19 cellular contexts compared by ENCODE assay signal in the genomic region with DNA sequence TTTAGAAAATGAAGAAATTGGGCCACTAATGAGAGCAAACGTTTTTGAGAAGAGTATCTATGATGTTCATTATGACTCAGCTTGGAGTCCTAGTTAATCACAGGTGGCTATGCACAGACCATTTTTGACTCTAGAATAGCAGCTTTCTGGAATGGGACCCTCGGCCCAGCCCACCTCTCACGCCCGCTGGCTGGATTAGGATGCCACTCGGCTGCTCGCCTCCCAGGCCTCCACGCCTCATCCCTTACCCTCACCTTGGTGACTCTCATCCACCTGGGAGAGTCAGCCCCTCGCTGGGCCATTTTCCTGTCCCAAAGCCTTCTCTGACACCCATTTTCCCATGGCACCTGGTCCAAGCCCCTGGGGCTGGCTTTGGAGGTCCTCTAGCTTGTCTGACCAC.
DNase-seq lines count a peak whose midpoint lies in the region; ATAC-seq, FAIRE-seq and TF ChIP-seq lines count a peak whose summit lies in the region.
"Had no signal": no experiment of that assay in that cellular context is flagged by ENCODE, and none has a peak within 500 bp of the region (broad histone marks: within the 10 kb centered on the region; RNA-seq: fewer than 3 reads in every experiment).

No MANE protein-coding gene starts in this region.

- DNase-seq in adipocyte (ENCODE audit: low read depth) (no peak), esophagus muscularis mucosa (ENCODE audit: extremely low spot score) (peak; percentile 87), smooth muscle cell (lab: John Stamatoyannopoulos, UW; ENCODE audit: unreplicated experiment) (no peak), DMS114 treated with DMSO at 0.1 percent for 48 hours (lab: John Stamatoyannopoulos, UW; ENCODE audit: unreplicated experiment) (no peak), kidney (no peak)
- DNase-seq in activated CD8-positive, alpha-beta memory T cell treated with anti-CD3 and anti-CD28 coated beads, Interleukin-2, amount 10 ng/mL, durations not matched to agents 7 days and 5 days = no peak
- DNase-seq: C1 segment of cervical spinal cord; Calu3; CD4-positive, alpha-beta memory T cell; COR-L47; DMS153; DND-41; GOT3; HCEC 1CT had no signal

- CTCF ChIA-PET in activated CD8-positive, alpha-beta memory T cell treated with anti-CD3 and anti-CD28 coated beads, Interleukin-2, amount 10 ng/mL, durations not matched to agents 7 days and 5 days (lab: Charles Lee) = no interaction called here

- peaks cover 2% of the 10 kb centered on the region for H3K9me3 Mint-ChIP-seq in nephron
- no peaks in the 10 kb centered on the region for H3K9me3 Mint-ChIP-seq in activated CD8-positive, alpha-beta memory T cell treated with anti-CD3 and anti-CD28 coated beads, Interleukin-2, amount 10 ng/mL, durations not matched to agents 7 days and 5 days (ENCODE audit: low read depth)

- H3K36me3 ChIP-seq in adipocyte (ENCODE audit: control insufficient read depth, insufficient read depth, low read length, severe bottlenecking) (peaks cover 13% of the 10 kb centered on the region), esophagus muscularis mucosa (no peaks in the 10 kb centered on the region), smooth muscle cell (ENCODE audit: low read depth) (no peaks in the 10 kb centered on the region), kidney (ENCODE audit: control insufficient read depth in 1 of 2, insufficient read depth in 2 of 2, low read length in 2 of 2) (no peaks in the 10 kb centered on the region)

- TF ChIP-seq POLR2A in esophagus muscularis mucosa (IDR thresholded peaks at IDR 0.05; ENCODE audit: low read depth) = no peak

- H3K4me1 ChIP-seq in adipocyte (ENCODE audit: control insufficient read depth, insufficient read depth, low read length) (peaks cover 25% of the 10 kb centered on the region), esophagus muscularis mucosa (peaks cover 0 to 5% (median 0%) of the 10 kb centered on the region in 4 donors), smooth muscle cell (ENCODE audit: low read depth) (peaks cover 17% of the 10 kb centered on the region), kidney (ENCODE audit: control insufficient read depth in 1 of 2, insufficient read depth in 1 of 2, low read depth in 1 of 2, low read length in 2 of 2) (no peaks in the 10 kb centered on the region)

- H3K27me3 ChIP-seq in adipocyte (replicated peaks; ENCODE audit: control insufficient read depth, insufficient read depth, low read length) (no peaks in the 10 kb centered on the region), esophagus muscularis mucosa (peaks cover 0 to 20% (median 0%) of the 10 kb centered on the region in 4 donors), smooth muscle cell (ENCODE audit: low read depth) (no peaks in the 10 kb centered on the region)

- H3K4me2 ChIP-seq in smooth muscle cell = no peak overlapping the region

- H3K36me3 Mint-ChIP-seq in nephron (ENCODE audit: low read depth) = no peaks in the 10 kb centered on the region
- no peaks in the 10 kb centered on the region for H3K36me3 Mint-ChIP-seq in activated CD8-positive, alpha-beta memory T cell treated with anti-CD3 and anti-CD28 coated beads, Interleukin-2, amount 10 ng/mL, durations not matched to agents 7 days and 5 days
- H3K36me3 Mint-ChIP-seq: CD4-positive, alpha-beta memory T cell had no signal

- H3K4me3 ChIP-seq in adipocyte (ENCODE audit: low read length) = no peak overlapping the region
- no peak overlapping the region for H3K4me3 ChIP-seq in esophagus muscularis mucosa
- H3K4me3 ChIP-seq in smooth muscle cell = no peak overlapping the region
- no peak overlapping the region for H3K4me3 ChIP-seq in kidney (ENCODE audit: low read length in 2 of 2)

- no peak overlapping the region for H2AFZ ChIP-seq in smooth muscle cell (ENCODE audit: low read depth)

- TF ChIP-seq CTCF in esophagus muscularis mucosa (IDR thresholded peaks at IDR 0.05) (no peak), nephron (IDR thresholded peaks at IDR 0.05; ENCODE audit: unreplicated experiment in 3 of 3) (no peak), smooth muscle cell (IDR thresholded peaks at IDR 0.05; ENCODE audit: borderline replicate concordance, insufficient read depth, poor library complexity, severe bottlenecking) (no peak), kidney (IDR thresholded peaks at IDR 0.05; ENCODE audit: borderline replicate concordance, extremely low read depth, insufficient read depth) (no peak)

- no peaks in the 10 kb centered on the region for H4K20me1 ChIP-seq in smooth muscle cell (ENCODE audit: low read depth)

- peaks cover 11% of the 10 kb centered on the region for H3K79me2 ChIP-seq in smooth muscle cell (ENCODE audit: low read depth)

- WGBS in esophagus muscularis mucosa = 91% methylated on average over 8 of the region's 8 CpGs
- WGBS in smooth muscle cell (ENCODE audit: low lambda C conversion rate) = 92% methylated on average over 8 of the region's 8 CpGs

- peaks cover 55% of the 10 kb centered on the region for H3K4me1 Mint-ChIP-seq in nephron
- no peaks in the 10 kb centered on the region for H3K4me1 Mint-ChIP-seq in activated CD8-positive, alpha-beta memory T cell treated with anti-CD3 and anti-CD28 coated beads, Interleukin-2, amount 10 ng/mL, durations not matched to agents 7 days and 5 days
- H3K4me1 Mint-ChIP-seq: CD4-positive, alpha-beta memory T cell had no signal

- H3K9me3 ChIP-seq in adipocyte (ENCODE audit: control insufficient read depth, low read length) (no peaks in the 10 kb centered on the region), esophagus muscularis mucosa (no peaks in the 10 kb centered on the region), smooth muscle cell (replicated peaks; ENCODE audit: low read depth) (no peaks in the 10 kb centered on the region), kidney (ENCODE audit: control insufficient read depth in 1 of 2, low read length in 2 of 2) (no peaks in the 10 kb centered on the region)

- no peak for TF ChIP-seq EP300 in esophagus muscularis mucosa (IDR thresholded peaks at IDR 0.05)

- no peak for FAIRE-seq in kidney (lab: Jason Lieb, UNC)
- FAIRE-seq: G401.6, GM12892, H54 had no signal

- H3F3A ChIP-seq in smooth muscle cell (ENCODE audit: low read depth) = peaks cover 8% of the 10 kb centered on the region

- no peak overlapping the region for H3K27ac ChIP-seq in esophagus muscularis mucosa (replicated peaks in 1 of 4)
- peak overlapping the region; percentile 73 for H3K27ac ChIP-seq in smooth muscle cell (ENCODE audit: low read depth)
- no peak overlapping the region for H3K27ac ChIP-seq in kidney (ENCODE audit: low read depth in 2 of 2, low read length in 2 of 2)

- peak overlapping the region; percentile 71 for H3K9ac ChIP-seq in adipocyte (ENCODE audit: low read length)
- no peak overlapping the region for H3K9ac ChIP-seq in smooth muscle cell (ENCODE audit: low read depth)
- no peak overlapping the region for H3K9ac ChIP-seq in kidney (ENCODE audit: low read length in 2 of 2)

- H3K4me3 Mint-ChIP-seq in nephron = no peak overlapping the region
- H3K4me3 Mint-ChIP-seq in activated CD8-positive, alpha-beta memory T cell treated with anti-CD3 and anti-CD28 coated beads, Interleukin-2, amount 10 ng/mL, durations not matched to agents 7 days and 5 days = no peak overlapping the region
- H3K4me3 Mint-ChIP-seq: CD4-positive, alpha-beta memory T cell had no signal

- peaks cover 4% of the 10 kb centered on the region for H3K27me3 Mint-ChIP-seq in nephron (ENCODE audit: low read depth)
- H3K27me3 Mint-ChIP-seq in activated CD8-positive, alpha-beta memory T cell treated with anti-CD3 and anti-CD28 coated beads, Interleukin-2, amount 10 ng/mL, durations not matched to agents 7 days and 5 days = no peaks in the 10 kb centered on the region

- ATAC-seq in HG02763 (IDR thresholded peaks at IDR 0.05; ENCODE audit: unreplicated experiment) = no peak
- ATAC-seq in activated CD8-positive, alpha-beta memory T cell treated with anti-CD3 and anti-CD28 coated beads, Interleukin-2, amount 10 ng/mL, durations not matched to agents 7 days and 5 days = no peak

- intact Hi-C loops in esophagus muscularis mucosa (cut with DNase I) = no loop called here
- intact Hi-C loops in kidney (cut with DNase I) = no loop called here

- peak overlapping the region; percentile 58 to 72 (median 61) for H3K27ac Mint-ChIP-seq in nephron
- H3K27ac Mint-ChIP-seq in activated CD8-positive, alpha-beta memory T cell treated with anti-CD3 and anti-CD28 coated beads, Interleukin-2, amount 10 ng/mL, durations not matched to agents 7 days and 5 days = no peak overlapping the region
